23 cellular contexts compared by ENCODE assay signal in the genomic region with DNA sequence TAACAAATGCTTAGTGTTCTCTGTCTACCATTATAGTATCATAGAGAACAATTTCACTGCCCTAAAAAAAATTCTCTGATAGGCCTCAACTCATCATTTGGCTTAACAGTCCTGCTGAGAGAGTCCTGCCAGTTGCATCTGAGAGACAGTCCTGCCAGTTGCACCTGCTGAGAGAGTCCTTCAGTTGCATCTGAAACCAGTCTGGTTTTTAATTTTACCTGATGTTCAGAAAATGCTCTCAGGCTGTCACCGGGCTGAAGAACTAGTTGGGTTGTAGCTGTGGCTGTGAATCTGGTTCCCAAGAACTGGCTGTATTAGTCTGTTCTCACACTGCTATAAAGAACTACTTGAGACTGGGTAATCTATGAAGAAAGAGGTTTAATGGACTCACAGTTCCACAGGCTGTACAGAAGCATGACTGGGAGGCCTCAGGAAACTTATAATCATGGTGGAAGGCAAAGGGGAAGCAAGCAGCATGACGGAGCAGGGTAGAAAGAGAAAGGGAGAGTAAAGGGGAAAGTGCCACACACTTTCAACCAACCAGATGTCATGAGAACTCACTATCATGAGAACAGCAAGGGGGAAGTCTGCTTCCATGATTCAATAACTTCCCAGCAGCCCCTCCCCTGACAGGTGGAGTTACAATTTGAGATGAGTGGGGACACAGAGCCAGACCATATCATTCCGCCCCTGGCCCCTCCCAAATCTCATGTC. TPM values are rescaled to one million over a fixed set of nuclear protein-coding genes. Genes with fewer than 3 reads are reported as not detected.
DNase-seq lines count a peak whose midpoint lies in the region; ATAC-seq and TF ChIP-seq lines count a peak whose summit lies in the region.
"Had no signal": no experiment of that assay in that cellular context is flagged by ENCODE, and none has a peak within 500 bp of the region (broad histone marks: within the 10 kb centered on the region; RNA-seq: fewer than 3 reads in every experiment).

No MANE protein-coding gene starts in this region.

- DNase-seq in activated CD4-positive, alpha-beta memory T cell treated with anti-CD3 and anti-CD28 coated beads for 36 hours = no peak
- DNase-seq in activated CD4-positive, alpha-beta memory T cell treated with anti-CD3 and anti-CD28 coated beads, Interleukin-2, amount 10 ng/mL, durations not matched to agents 7 days and 5 days = no peak
- DNase-seq in CD8-positive, alpha-beta memory T cell = no peak
- no peak for DNase-seq in activated T-helper 1 cell treated with anti-CD3 and anti-CD28 coated beads, Interleukin-12 subunit alpha, Interleukin-12 subunit beta, Interleukin-2, Interleukin-4 antibody, amounts not matched to agents 30 ng/mL and 10 ng/mL and 1 ng/mL, durations not matched to agents 14 hours and 24 hours and 36 hours (ENCODE audit: low spot score)
- DNase-seq in natural killer cell (no peak), SIG-M5 treated with dmso at 0.1 percent for 504 hours (lab: John Stamatoyannopoulos, UW; ENCODE audit: unreplicated experiment) (no peak), UCSD-AML1 (lab: John Stamatoyannopoulos, UW; ENCODE audit: unreplicated experiment) (no peak)
- DNase-seq: activated CD8-positive, alpha-beta memory T cell treated with anti-CD3 and anti-CD28 coated beads, Interleukin-2, amount 50 U/mL, for 4 hours; esophagus squamous epithelium; gastrocnemius medialis; hypothalamus; left ventricle myocardium superior; NCI-H146; NCI-H2171 treated with DMSO at 0.1 percent for 48 hours; NCI-H524 treated with DMSO at 0.1 percent for 48 hours; nephron progenitor cell; pancreas; right cardiac atrium; transverse colon had no signal

- intact Hi-C loops in activated CD4-positive, alpha-beta memory T cell treated with anti-CD3 and anti-CD28 coated beads for 36 hours (cut with micrococcal nuclease) = loop anchor here (1.0 kb wide), 6 partner anchors 10 to 66 kb away; no protein-coding TSS in a partner anchor
- intact Hi-C loops in activated T-helper 1 cell treated with anti-CD3 and anti-CD28 coated beads, Interleukin-12 subunit alpha, Interleukin-12 subunit beta, Interleukin-2, Interleukin-4 antibody, amounts not matched to agents 30 ng/mL and 10 ng/mL and 1 ng/mL, durations not matched to agents 14 hours and 24 hours and 36 hours (cut with micrococcal nuclease) = loop anchor here (1.0 to 2.0 kb wide), 3 partner anchors 14 to 22 kb away; no protein-coding TSS in a partner anchor
- intact Hi-C loops in natural killer cell (cut with micrococcal nuclease) = no loop called here

- peaks cover 92% of the 10 kb centered on the region for H3K4me1 Mint-ChIP-seq in activated CD4-positive, alpha-beta memory T cell treated with anti-CD3 and anti-CD28 coated beads for 36 hours (ENCODE audit: low read depth)
- H3K4me1 Mint-ChIP-seq in activated CD4-positive, alpha-beta memory T cell treated with anti-CD3 and anti-CD28 coated beads, Interleukin-2, amount 10 ng/mL, durations not matched to agents 7 days and 5 days = peaks cover 78% of the 10 kb centered on the region
- H3K4me1 Mint-ChIP-seq in CD8-positive, alpha-beta memory T cell = peaks cover 0 to 72% (median 43%) of the 10 kb centered on the region in 3 donors
- peaks cover 62% of the 10 kb centered on the region for H3K4me1 Mint-ChIP-seq in activated T-helper 1 cell treated with anti-CD3 and anti-CD28 coated beads, Interleukin-12 subunit alpha, Interleukin-12 subunit beta, Interleukin-2, Interleukin-4 antibody, amounts not matched to agents 30 ng/mL and 10 ng/mL and 1 ng/mL, durations not matched to agents 14 hours and 24 hours and 36 hours (ENCODE audit: low read depth)
- H3K4me1 Mint-ChIP-seq in natural killer cell = peaks cover 27 to 48% of the 10 kb centered on the region in 2 donors

- no peaks in the 10 kb centered on the region for H3K27me3 ChIP-seq in CD8-positive, alpha-beta memory T cell (ENCODE audit: insufficient read depth, low read length, poor library complexity, severe bottlenecking)
- H3K27me3 ChIP-seq: esophagus squamous epithelium, gastrocnemius medialis, pancreas, transverse colon had no signal

- peak overlapping the region; percentile 85 for H3K27ac Mint-ChIP-seq in activated CD4-positive, alpha-beta memory T cell treated with anti-CD3 and anti-CD28 coated beads for 36 hours
- H3K27ac Mint-ChIP-seq in activated CD4-positive, alpha-beta memory T cell treated with anti-CD3 and anti-CD28 coated beads, Interleukin-2, amount 10 ng/mL, durations not matched to agents 7 days and 5 days = no peak overlapping the region
- peak overlapping the region in 7 of 8 donors; percentile 63 to 92 (median 89) for H3K27ac Mint-ChIP-seq in CD8-positive, alpha-beta memory T cell
- no peak overlapping the region for H3K27ac Mint-ChIP-seq in activated T-helper 1 cell treated with anti-CD3 and anti-CD28 coated beads, Interleukin-12 subunit alpha, Interleukin-12 subunit beta, Interleukin-2, Interleukin-4 antibody, amounts not matched to agents 30 ng/mL and 10 ng/mL and 1 ng/mL, durations not matched to agents 14 hours and 24 hours and 36 hours
- no peak overlapping the region for H3K27ac Mint-ChIP-seq in natural killer cell
- H3K27ac Mint-ChIP-seq: brain, mesothelial cell of epicardium, nephron progenitor cell had no signal

- peaks cover 11% of the 10 kb centered on the region for H3K9me3 ChIP-seq in CD8-positive, alpha-beta memory T cell (ENCODE audit: low read length)
- H3K9me3 ChIP-seq: HAP-1, pancreas had no signal

- H3K27ac ChIP-seq in CD8-positive, alpha-beta memory T cell (ENCODE audit: low read depth, low read length) = no peak overlapping the region
- H3K27ac ChIP-seq: esophagus squamous epithelium, gastrocnemius medialis, pancreas, transverse colon had no signal

- peaks cover 36% of the 10 kb centered on the region for H3K9me3 Mint-ChIP-seq in activated CD4-positive, alpha-beta memory T cell treated with anti-CD3 and anti-CD28 coated beads for 36 hours
- H3K9me3 Mint-ChIP-seq in activated CD4-positive, alpha-beta memory T cell treated with anti-CD3 and anti-CD28 coated beads, Interleukin-2, amount 10 ng/mL, durations not matched to agents 7 days and 5 days = peaks cover 38% of the 10 kb centered on the region
- H3K9me3 Mint-ChIP-seq in CD8-positive, alpha-beta memory T cell = peaks cover 10 to 37% (median 34%) of the 10 kb centered on the region in 5 donors
- peaks cover 38% of the 10 kb centered on the region for H3K9me3 Mint-ChIP-seq in activated T-helper 1 cell treated with anti-CD3 and anti-CD28 coated beads, Interleukin-12 subunit alpha, Interleukin-12 subunit beta, Interleukin-2, Interleukin-4 antibody, amounts not matched to agents 30 ng/mL and 10 ng/mL and 1 ng/mL, durations not matched to agents 14 hours and 24 hours and 36 hours
- peaks cover 2 to 7% of the 10 kb centered on the region in 2 donors for H3K9me3 Mint-ChIP-seq in natural killer cell

- ATAC-seq in natural killer cell = peak; percentile 34 to 52 (median 37)
- no peak for ATAC-seq in GM21723 (IDR thresholded peaks at IDR 0.05; ENCODE audit: unreplicated experiment)
- ATAC-seq: gastrocnemius medialis, left ventricle myocardium superior, pancreas, right cardiac atrium had no signal

- H3K4me3 Mint-ChIP-seq in activated CD4-positive, alpha-beta memory T cell treated with anti-CD3 and anti-CD28 coated beads for 36 hours = peak overlapping the region; percentile 7
- H3K4me3 Mint-ChIP-seq in activated CD4-positive, alpha-beta memory T cell treated with anti-CD3 and anti-CD28 coated beads, Interleukin-2, amount 10 ng/mL, durations not matched to agents 7 days and 5 days = no peak overlapping the region
- H3K4me3 Mint-ChIP-seq in CD8-positive, alpha-beta memory T cell = peak overlapping the region; percentile 41 to 71 (median 58)
- peak overlapping the region; percentile 9 for H3K4me3 Mint-ChIP-seq in activated T-helper 1 cell treated with anti-CD3 and anti-CD28 coated beads, Interleukin-12 subunit alpha, Interleukin-12 subunit beta, Interleukin-2, Interleukin-4 antibody, amounts not matched to agents 30 ng/mL and 10 ng/mL and 1 ng/mL, durations not matched to agents 14 hours and 24 hours and 36 hours
- H3K4me3 Mint-ChIP-seq in natural killer cell = peak overlapping the region; percentile 63
- H3K4me3 Mint-ChIP-seq: brain, mesothelial cell of epicardium, nephron progenitor cell had no signal

- POLR2A ChIA-PET in activated CD4-positive, alpha-beta memory T cell treated with anti-CD3 and anti-CD28 coated beads for 36 hours (lab: Charles Lee) = interaction anchor here (0.5 kb wide), 1 partner anchor 466 kb away, joined by 3 read pairs; no protein-coding TSS in a partner anchor
- POLR2A ChIA-PET in activated CD4-positive, alpha-beta memory T cell treated with anti-CD3 and anti-CD28 coated beads, Interleukin-2, amount 10 ng/mL, durations not matched to agents 7 days and 5 days (lab: Charles Lee) = no interaction called here
- POLR2A ChIA-PET in CD8-positive, alpha-beta memory T cell (lab: Charles Lee) = no interaction called here

- no peaks in the 10 kb centered on the region for H3K27me3 Mint-ChIP-seq in activated CD4-positive, alpha-beta memory T cell treated with anti-CD3 and anti-CD28 coated beads for 36 hours
- no peaks in the 10 kb centered on the region for H3K27me3 Mint-ChIP-seq in activated CD4-positive, alpha-beta memory T cell treated with anti-CD3 and anti-CD28 coated beads, Interleukin-2, amount 10 ng/mL, durations not matched to agents 7 days and 5 days
- peaks cover 0 to 4% of the 10 kb centered on the region in 2 donors for H3K27me3 Mint-ChIP-seq in CD8-positive, alpha-beta memory T cell
- no peaks in the 10 kb centered on the region for H3K27me3 Mint-ChIP-seq in activated T-helper 1 cell treated with anti-CD3 and anti-CD28 coated beads, Interleukin-12 subunit alpha, Interleukin-12 subunit beta, Interleukin-2, Interleukin-4 antibody, amounts not matched to agents 30 ng/mL and 10 ng/mL and 1 ng/mL, durations not matched to agents 14 hours and 24 hours and 36 hours (ENCODE audit: insufficient read depth)
- H3K27me3 Mint-ChIP-seq in natural killer cell (ENCODE audit: low read depth in 2 of 2) = no peaks in the 10 kb centered on the region
- H3K27me3 Mint-ChIP-seq: brain had no signal

- CTCF ChIA-PET in activated CD4-positive, alpha-beta memory T cell treated with anti-CD3 and anti-CD28 coated beads for 36 hours (lab: Charles Lee) = no interaction called here
- CTCF ChIA-PET in activated CD4-positive, alpha-beta memory T cell treated with anti-CD3 and anti-CD28 coated beads, Interleukin-2, amount 10 ng/mL, durations not matched to agents 7 days and 5 days (lab: Charles Lee) = no interaction called here
- CTCF ChIA-PET in CD8-positive, alpha-beta memory T cell (lab: Charles Lee) = no interaction called here

- no peak for TF ChIP-seq CTCF in natural killer cell (IDR thresholded peaks at IDR 0.05)

- peaks cover 6% of the 10 kb centered on the region for H3K36me3 ChIP-seq in CD8-positive, alpha-beta memory T cell (ENCODE audit: insufficient read depth, low read length)
- H3K36me3 ChIP-seq: gastrocnemius medialis, HAP-1, pancreas, transverse colon had no signal

- H3K4me1 ChIP-seq in CD8-positive, alpha-beta memory T cell (ENCODE audit: insufficient read depth, low read length) = peaks cover 85% of the 10 kb centered on the region
- H3K4me1 ChIP-seq: HAP-1 had no signal

- H3K36me3 Mint-ChIP-seq in activated CD4-positive, alpha-beta memory T cell treated with anti-CD3 and anti-CD28 coated beads for 36 hours = peaks cover 49% of the 10 kb centered on the region
- peaks cover 81% of the 10 kb centered on the region for H3K36me3 Mint-ChIP-seq in activated CD4-positive, alpha-beta memory T cell treated with anti-CD3 and anti-CD28 coated beads, Interleukin-2, amount 10 ng/mL, durations not matched to agents 7 days and 5 days (ENCODE audit: low read depth)
- peaks cover 30 to 62% (median 43%) of the 10 kb centered on the region in 3 donors for H3K36me3 Mint-ChIP-seq in CD8-positive, alpha-beta memory T cell
- H3K36me3 Mint-ChIP-seq in activated T-helper 1 cell treated with anti-CD3 and anti-CD28 coated beads, Interleukin-12 subunit alpha, Interleukin-12 subunit beta, Interleukin-2, Interleukin-4 antibody, amounts not matched to agents 30 ng/mL and 10 ng/mL and 1 ng/mL, durations not matched to agents 14 hours and 24 hours and 36 hours (ENCODE audit: low read depth) = peaks cover 63% of the 10 kb centered on the region
- H3K36me3 Mint-ChIP-seq in natural killer cell = peaks cover 18% of the 10 kb centered on the region
- H3K36me3 Mint-ChIP-seq: brain had no signal

- peak overlapping the region; percentile 11 for H3K4me3 ChIP-seq in CD8-positive, alpha-beta memory T cell (ENCODE audit: low read length)
- H3K4me3 ChIP-seq: esophagus squamous epithelium, gastrocnemius medialis, HAP-1, pancreas, transverse colon had no signal

RNA-seq across cellular contexts. Expression of a gene that starts 51.6 kb away (rescaled TPM):
- total RNA-seq in activated CD4-positive, alpha-beta memory T cell treated with anti-CD3 and anti-CD28 coated beads for 36 hours = 100 to 1,000 TPM; 142 to 147 TPM
- total RNA-seq in activated CD4-positive, alpha-beta memory T cell treated with anti-CD3 and anti-CD28 coated beads, Interleukin-2, amount 10 ng/mL, durations not matched to agents 7 days and 5 days = 100 to 1,000 TPM; 186 to 195 TPM
- 100 to 1,000 TPM; 165 to 166 TPM for total RNA-seq in CD8-positive, alpha-beta memory T cell
- 369 TPM for polyA plus RNA-seq in CD8-positive, alpha-beta memory T cell
- total RNA-seq in activated T-helper 1 cell treated with anti-CD3 and anti-CD28 coated beads, Interleukin-12 subunit alpha, Interleukin-12 subunit beta, Interleukin-2, Interleukin-4 antibody, amounts not matched to agents 30 ng/mL and 10 ng/mL and 1 ng/mL, durations not matched to agents 14 hours and 24 hours and 36 hours = 145 and 151 TPM in 2 replicates
- 100 to 1,000 TPM; 610 to 756 (median 618) TPM for total RNA-seq in natural killer cell

Comparison
In these comparisons a context has a peak if more than half of its experiments do, and no peak if none do; other contexts are left out.
1. H3K27ac Mint-ChIP-seq: peak in activated CD4-positive, alpha-beta memory T cell treated with anti-CD3 and anti-CD28 coated beads for 36 hours (single experiment) and CD8-positive, alpha-beta memory T cell (7 of 8); none in activated CD4-positive, alpha-beta memory T cell treated with anti-CD3 and anti-CD28 coated beads, Interleukin-2, amount 10 ng/mL, durations not matched to agents 7 days and 5 days (single experiment), activated T-helper 1 cell treated with anti-CD3 and anti-CD28 coated beads, Interleukin-12 subunit alpha, Interleukin-12 subunit beta, Interleukin-2, Interleukin-4 antibody, amounts not matched to agents 30 ng/mL and 10 ng/mL and 1 ng/mL, durations not matched to agents 14 hours and 24 hours and 36 hours (single experiment) and natural killer cell (0 of 2).